ENCODE assay signal across 18 cellular contexts in the genomic region with DNA sequence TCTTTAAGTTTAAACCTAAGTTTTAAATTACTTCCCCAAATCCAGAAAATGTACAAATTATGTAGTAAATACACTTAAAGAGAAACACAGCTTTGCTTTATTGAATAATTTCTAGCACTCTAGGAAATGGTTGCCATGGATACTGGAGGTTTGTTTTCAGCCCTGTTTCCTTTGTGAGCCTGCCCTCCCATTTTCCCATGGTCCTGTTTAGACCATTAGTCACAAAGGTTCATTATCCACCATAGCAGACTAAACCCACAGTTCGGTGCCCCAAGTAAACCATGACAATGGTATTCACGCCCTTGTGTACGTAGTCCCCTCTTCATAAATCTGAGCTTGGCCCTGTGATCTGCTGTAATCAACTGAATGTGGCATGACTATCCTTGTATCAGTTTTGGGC.
DNase-seq lines count a peak whose midpoint lies in the region; ATAC-seq, FAIRE-seq and TF ChIP-seq lines count a peak whose summit lies in the region.
"Had no signal": no experiment of that assay in that cellular context is flagged by ENCODE, and none has a peak within 500 bp of the region (broad histone marks: within the 10 kb centered on the region; RNA-seq: fewer than 3 reads in every experiment).

No MANE protein-coding gene starts in this region.

- no peaks in the 10 kb centered on the region for H3K79me1 ChIP-seq in neuronal stem cell (ENCODE audit: low read depth, low read length)

- no peak for FAIRE-seq in astrocyte (lab: Jason Lieb, UNC)
- no peak for FAIRE-seq in RCC 7860 (lab: Jason Lieb, UNC)
- FAIRE-seq in GM12891 (lab: Jason Lieb, UNC): no peak

- H4K20me1 ChIP-seq in astrocyte (ENCODE audit: insufficient read depth, low read length) (no peaks in the 10 kb centered on the region), OCI-LY7 (ENCODE audit: insufficient read depth, low read length) (no peaks in the 10 kb centered on the region)

- CTCF ChIA-PET in OCI-LY7 (lab: Charles Lee; ENCODE audit: unreplicated experiment): no interaction called here

- H3K4ac ChIP-seq in neuronal stem cell (ENCODE audit: low read length): no peak overlapping the region

- peak overlapping the region; percentile 63 for H3K4me2 ChIP-seq in astrocyte (ENCODE audit: low read length)
- H3K4me2 ChIP-seq in neuronal stem cell (ENCODE audit: insufficient read depth, low read length, poor library complexity, severe bottlenecking): no peak overlapping the region
- no peak overlapping the region for H3K4me2 ChIP-seq in OCI-LY7 (ENCODE audit: low read length)

- peak; percentile 75 to 77 for DNase-seq in HAP-1 (ENCODE audit: low spot score in 2 of 2)
- DNase-seq in astrocyte (ENCODE audit: low read depth): peak; percentile 71
- DNase-seq in glomerular endothelial cell (ENCODE audit: extremely low read depth, low read depth, low spot score): peak; percentile 87
- DNase-seq in neuronal stem cell (ENCODE audit: low spot score): no peak
- no peak for DNase-seq in RCC 7860 (ENCODE audit: low spot score)
- DNase-seq in GM12891 (ENCODE audit: insufficient read length, low spot score): no peak
- no peak for DNase-seq in OCI-LY7 (ENCODE audit: low spot score)
- DNase-seq: activated CD4-positive, alpha-beta T cell treated with anti-CD3 and anti-CD28 coated beads for 36 hours; activated naive CD8-positive, alpha-beta T cell treated with anti-CD3 and anti-CD28 coated beads for 36 hours; effector CD4-positive, alpha-beta T cell; left lung; naive thymus-derived CD8-positive, alpha-beta T cell; NCI-H1417 treated with DMSO at 0.1 percent for 48 hours; NCI-H446; stimulated activated naive CD8-positive, alpha-beta T cell treated with anti-CD3 and anti-CD28 coated beads, Interleukin-15, Interleukin-2, amounts not matched to agents 100 U/mL and 50 U/mL, for 24 hours; T-helper 17 cell had no signal

- POLR2A ChIA-PET in OCI-LY7 (lab: Charles Lee): interaction anchor here (0.5 to 0.7 kb wide), 2 partner anchors 52 to 79 kb away, joined by 3 to 4 read pairs; no protein-coding TSS in a partner anchor

- H3K4me3 ChIP-seq in HAP-1 (no peak overlapping the region), astrocyte (ENCODE audit: insufficient read depth, low read depth, low read length) (no peak overlapping the region), neuronal stem cell (ENCODE audit: low read length in 2 of 2) (no peak overlapping the region), OCI-LY7 (ENCODE audit: low read depth, low read length, poor library complexity, severe bottlenecking) (no peak overlapping the region)
- H3K4me3 ChIP-seq: left lung had no signal

- H3K27ac ChIP-seq in astrocyte (ENCODE audit: low read depth, low read length) (peak overlapping the region; percentile 88), neuronal stem cell (replicated peaks; ENCODE audit: low read length) (no peak overlapping the region), OCI-LY7 (ENCODE audit: low read depth, low read length, poor library complexity, severe bottlenecking) (no peak overlapping the region)

- no peaks in the 10 kb centered on the region for H3K9me2 ChIP-seq in OCI-LY7 (ENCODE audit: insufficient read depth, low read length)

- H2BK12ac ChIP-seq in neuronal stem cell (ENCODE audit: low read length): no peak overlapping the region

- no peaks in the 10 kb centered on the region for H3K27me3 Mint-ChIP-seq in astrocyte (ENCODE audit: low read depth, unreplicated experiment)
- H3K27me3 Mint-ChIP-seq: activated CD4-positive, alpha-beta T cell treated with anti-CD3 and anti-CD28 coated beads for 36 hours; activated naive CD8-positive, alpha-beta T cell treated with anti-CD3 and anti-CD28 coated beads for 36 hours; T-helper 17 cell had no signal

- H3K9me3 ChIP-seq in HAP-1 (no peaks in the 10 kb centered on the region), astrocyte (ENCODE audit: insufficient read depth, low read depth, low read length) (no peaks in the 10 kb centered on the region), neuronal stem cell (replicated peaks in 1 of 2; ENCODE audit: control insufficient read depth in 2 of 2, insufficient read depth in 1 of 2, low read depth in 1 of 2, low read length in 2 of 2) (no peaks in the 10 kb centered on the region), OCI-LY7 (ENCODE audit: low read length) (no peaks in the 10 kb centered on the region)
- H3K9me3 ChIP-seq: left lung had no signal

- TF ChIP-seq POLR2A in GM12891 (IDR thresholded peaks at IDR 0.05; ENCODE audit: low read depth, low read length): no peak

- H2AFZ ChIP-seq in astrocyte (ENCODE audit: low read depth, low read length) (peak overlapping the region; percentile 45), neuronal stem cell (ENCODE audit: low read length) (peak overlapping the region; percentile 51), OCI-LY7 (ENCODE audit: low read length) (no peak overlapping the region)

- peaks cover 33% of the 10 kb centered on the region for H3K4me1 ChIP-seq in HAP-1
- peaks cover 16% of the 10 kb centered on the region for H3K4me1 ChIP-seq in astrocyte (ENCODE audit: insufficient read depth, low read length)
- peaks cover 4 to 16% of the 10 kb centered on the region in 2 donors for H3K4me1 ChIP-seq in neuronal stem cell (ENCODE audit: control insufficient read depth in 2 of 2, insufficient read depth in 1 of 2, low read depth in 1 of 2, low read length in 2 of 2)
- no peaks in the 10 kb centered on the region for H3K4me1 ChIP-seq in OCI-LY7 (ENCODE audit: insufficient read depth, low read length, poor library complexity, severe bottlenecking)

- no CpG with 5 or more reads among the region's 3 CpGs for WGBS in neuronal stem cell (ENCODE audit: extremely low coverage in 2 of 2, insufficient read length in 2 of 2, insufficient replicate concordance in 1 of 2), 2 donors

- H3K4me1 Mint-ChIP-seq in astrocyte (ENCODE audit: low read depth, unreplicated experiment): peaks cover 8% of the 10 kb centered on the region
- H3K4me1 Mint-ChIP-seq: activated CD4-positive, alpha-beta T cell treated with anti-CD3 and anti-CD28 coated beads for 36 hours; activated naive CD8-positive, alpha-beta T cell treated with anti-CD3 and anti-CD28 coated beads for 36 hours; T-helper 17 cell had no signal

- H3K36me3 ChIP-seq in HAP-1 (replicated peaks): no peaks in the 10 kb centered on the region
- no peaks in the 10 kb centered on the region for H3K36me3 ChIP-seq in astrocyte (ENCODE audit: insufficient read depth, low read length)
- no peaks in the 10 kb centered on the region for H3K36me3 ChIP-seq in neuronal stem cell (replicated peaks in 1 of 2; ENCODE audit: control insufficient read depth in 2 of 2, insufficient read depth in 2 of 2, low read length in 2 of 2)
- H3K36me3 ChIP-seq in OCI-LY7 (ENCODE audit: insufficient read depth, low read length): no peaks in the 10 kb centered on the region
- H3K36me3 ChIP-seq: left lung had no signal

- H3K79me2 ChIP-seq in astrocyte (ENCODE audit: insufficient read depth, low read length) (no peaks in the 10 kb centered on the region), OCI-LY7 (ENCODE audit: insufficient read depth, low read depth, low read length) (no peaks in the 10 kb centered on the region)

- H2BK5ac ChIP-seq in neuronal stem cell (ENCODE audit: low read length): no peak overlapping the region

- no TSS peak for BruUV-seq in OCI-LY7 (replicated peaks; lab: Mats Ljungman, UMichigan)

- no peak for ATAC-seq in HG02642 (IDR thresholded peaks at IDR 0.05; ENCODE audit: poor library complexity, unreplicated experiment)
- ATAC-seq: activated CD4-positive, alpha-beta T cell treated with anti-CD3 and anti-CD28 coated beads for 36 hours; naive thymus-derived CD8-positive, alpha-beta T cell; Panc1; stimulated activated naive CD8-positive, alpha-beta T cell treated with anti-CD3 and anti-CD28 coated beads, Interleukin-15, Interleukin-2, amounts not matched to agents 100 U/mL and 50 U/mL, for 24 hours; T-helper 17 cell had no signal

- H3K14ac ChIP-seq in neuronal stem cell (ENCODE audit: low read length): no peak overlapping the region

- H3K9ac ChIP-seq in astrocyte (ENCODE audit: low read length) (peak overlapping the region; percentile 43), neuronal stem cell (ENCODE audit: low read depth, low read length, poor library complexity) (no peak overlapping the region)

- H3K9me3 Mint-ChIP-seq in astrocyte (ENCODE audit: unreplicated experiment): no peaks in the 10 kb centered on the region
- H3K9me3 Mint-ChIP-seq: activated naive CD8-positive, alpha-beta T cell treated with anti-CD3 and anti-CD28 coated beads for 36 hours had no signal

- H3K27ac Mint-ChIP-seq in astrocyte (ENCODE audit: unreplicated experiment): peak overlapping the region; percentile 20
- H3K27ac Mint-ChIP-seq: activated CD4-positive, alpha-beta T cell treated with anti-CD3 and anti-CD28 coated beads for 36 hours; activated naive CD8-positive, alpha-beta T cell treated with anti-CD3 and anti-CD28 coated beads for 36 hours; naive thymus-derived CD8-positive, alpha-beta T cell; T-helper 17 cell had no signal

- no peaks in the 10 kb centered on the region for H3K36me3 Mint-ChIP-seq in astrocyte (ENCODE audit: low read depth, unreplicated experiment)
- H3K36me3 Mint-ChIP-seq: activated naive CD8-positive, alpha-beta T cell treated with anti-CD3 and anti-CD28 coated beads for 36 hours; naive thymus-derived CD8-positive, alpha-beta T cell had no signal

- in situ Hi-C loops in HAP-1 (cut with MboI; ENCODE audit: low sequenced_read_pairs): no loop called here

- no peak overlapping the region for H4K8ac ChIP-seq in neuronal stem cell (ENCODE audit: low read depth, low read length)

- no peak overlapping the region for H3K18ac ChIP-seq in neuronal stem cell (ENCODE audit: low read length)

- H2AK5ac ChIP-seq in neuronal stem cell (ENCODE audit: low read depth, low read length): no peak overlapping the region

- intact Hi-C loops in OCI-LY7 (cut with micrococcal nuclease; ENCODE audit: unreplicated experiment): no loop called here

- no peak overlapping the region for H2BK120ac ChIP-seq in neuronal stem cell (ENCODE audit: low read depth, low read length)

- no peak overlapping the region for H4K91ac ChIP-seq in neuronal stem cell (ENCODE audit: low read depth, low read length, poor library complexity)

- no peak overlapping the region for H3K23ac ChIP-seq in neuronal stem cell (ENCODE audit: low read depth, low read length, poor library complexity)

- H3K27me3 ChIP-seq in HAP-1 (ENCODE audit: low read depth): no peaks in the 10 kb centered on the region
- no peaks in the 10 kb centered on the region for H3K27me3 ChIP-seq in astrocyte (ENCODE audit: insufficient read depth, low read length)
- no peaks in the 10 kb centered on the region for H3K27me3 ChIP-seq in neuronal stem cell (ENCODE audit: control insufficient read depth in 3 of 3, insufficient read depth in 3 of 3, low read depth in 1 of 3, low read length in 3 of 3)
- H3K27me3 ChIP-seq: left lung had no signal

- TF ChIP-seq CTCF in astrocyte (IDR thresholded peaks at IDR 0.05; ENCODE audit: insufficient read depth, low read depth, low read length) (no peak), OCI-LY7 (conservative IDR thresholded peaks at IDR 0.05; ENCODE audit: low read length) (no peak)

- H3K4me3 Mint-ChIP-seq in astrocyte (ENCODE audit: unreplicated experiment): no peak overlapping the region
- H3K4me3 Mint-ChIP-seq: activated CD4-positive, alpha-beta T cell treated with anti-CD3 and anti-CD28 coated beads for 36 hours; activated naive CD8-positive, alpha-beta T cell treated with anti-CD3 and anti-CD28 coated beads for 36 hours; naive thymus-derived CD8-positive, alpha-beta T cell; T-helper 17 cell had no signal

- H2BK15ac ChIP-seq in neuronal stem cell (ENCODE audit: low read length): no peak overlapping the region

Comparison
In these comparisons a context has a peak if more than half of its experiments do, and no peak if none do; other contexts are left out.
1. DNase-seq: peak in HAP-1 (2 of 2), astrocyte (single experiment) and glomerular endothelial cell (single experiment); none in neuronal stem cell (single experiment), RCC 7860 (single experiment), GM12891 (single experiment) and OCI-LY7 (single experiment).